Comparison of ENCODE assay signal across 33 cellular contexts in the genomic region with DNA sequence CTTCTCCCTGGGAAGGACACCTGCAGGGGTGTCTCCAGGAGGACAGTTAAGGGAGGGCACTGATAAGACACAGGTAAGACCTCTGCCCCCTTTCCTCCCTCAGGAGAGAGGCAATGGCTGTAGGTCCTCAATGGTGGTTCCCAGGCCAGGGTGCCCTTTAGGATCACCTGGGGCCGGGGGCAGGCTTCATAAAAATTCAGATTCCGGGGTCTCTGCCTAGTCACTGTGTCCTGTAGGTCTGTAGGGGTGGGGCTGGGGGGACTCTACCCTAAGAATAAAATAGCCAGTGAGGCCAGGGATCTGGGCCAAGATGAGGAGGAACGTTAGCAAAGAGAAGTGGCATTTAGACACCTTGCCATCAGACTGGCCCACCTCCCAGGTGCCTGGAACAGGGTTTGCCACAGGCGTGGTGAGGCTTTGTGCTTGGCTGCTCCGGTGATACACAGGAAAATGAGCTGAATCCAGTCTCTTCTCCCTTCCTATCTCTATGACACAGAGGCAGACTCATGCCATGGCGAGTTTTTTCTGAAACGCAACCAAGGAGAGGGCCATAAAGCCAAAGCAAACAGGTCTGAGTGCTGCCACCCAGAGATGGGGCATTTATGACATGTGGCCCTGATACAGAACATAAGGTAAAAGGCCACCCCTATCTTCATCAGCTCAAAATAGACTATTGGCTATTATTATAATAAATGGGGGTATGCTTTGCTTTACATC. TPM values are rescaled to one million over a fixed set of nuclear protein-coding genes. Genes with fewer than 3 reads are reported as not detected.
DNase-seq lines count a peak whose midpoint lies in the region; ATAC-seq and TF ChIP-seq lines count a peak whose summit lies in the region.
"Had no signal": no experiment of that assay in that cellular context is flagged by ENCODE, and none has a peak within 500 bp of the region (broad histone marks: within the 10 kb centered on the region; RNA-seq: fewer than 3 reads in every experiment).

No MANE protein-coding gene starts in this region.

- H3K4me3 Mint-ChIP-seq in neural crest cell, result no peak overlapping the region
- H3K4me3 Mint-ChIP-seq: activated B cell treated with CpG ODN at 0.5 μM for 24 hours; activated naive CD4-positive, alpha-beta T cell treated with anti-CD3 and anti-CD28 coated beads for 36 hours; activated T-cell treated with anti-CD3 and anti-CD28 coated beads, Interleukin-2, amount 50 U/mL, for 72 hours; nephron progenitor cell had no signal

- no peaks in the 10 kb centered on the region for H3K27me3 Mint-ChIP-seq in neural crest cell (ENCODE audit: low read depth)

- CTCF ChIA-PET in Panc1 (lab: Charles Lee), result interaction anchor here (1.0 kb wide), 1 partner anchor 30 kb away, joined by 3 read pairs; no protein-coding TSS in a partner anchor

- no peak overlapping the region for H3K4me3 ChIP-seq in BLaER1 treated with 17β-estradiol and CSF1 and Interleukin-3, amounts not matched to agents 10 nM and 100 nM
- no peak overlapping the region for H3K4me3 ChIP-seq in Panc1 (ENCODE audit: low read depth in 2 of 2, low read length in 2 of 2)
- H3K4me3 ChIP-seq: adrenal gland, ovary, skin epidermis, stomach, tibial artery had no signal

- H3K4me1 Mint-ChIP-seq in neural crest cell, result peaks cover 68% of the 10 kb centered on the region

- peak overlapping the region in 1 of 11 experiments; percentile 13; a peak in 1 of 22 replicates for H3K9ac ChIP-seq in BLaER1 treated with 17β-estradiol and CSF1 and Interleukin-3, amounts not matched to agents 10 nM and 100 nM

- peak overlapping the region in 6 of 11 experiments; percentile 4 to 83 (median 78); a peak in 7 of 22 replicates for H3K4me2 ChIP-seq in BLaER1 treated with 17β-estradiol and CSF1 and Interleukin-3, amounts not matched to agents 10 nM and 100 nM

- in situ Hi-C loops in Panc1 (cut with HindIII; ENCODE audit: low pct_unique_long_range_greater_than_20kb, low sequenced_read_pairs), result no loop called here

- ATAC-seq in Panc1 (no peak), HG02642 (IDR thresholded peaks at IDR 0.05; ENCODE audit: poor library complexity, unreplicated experiment) (no peak)
- ATAC-seq: activated T-cell treated with anti-CD3 and anti-CD28 coated beads, Interleukin-2, amount 50 U/mL, for 72 hours; PC-3 had no signal

- BruUV-seq in Panc1 (replicated peaks; lab: Mats Ljungman, UMichigan), result no TSS peak

- peak overlapping the region; percentile 50 for H3K27ac Mint-ChIP-seq in neural crest cell (ENCODE audit: unreplicated experiment)
- H3K27ac Mint-ChIP-seq: activated B cell treated with CpG ODN at 0.5 μM for 24 hours; activated naive CD4-positive, alpha-beta T cell treated with anti-CD3 and anti-CD28 coated beads for 36 hours; activated T-cell treated with anti-CD3 and anti-CD28 coated beads, Interleukin-2, amount 50 U/mL, for 72 hours; nephron progenitor cell had no signal

- intact Hi-C loops in Panc1 (cut with micrococcal nuclease; ENCODE audit: unreplicated experiment), result no loop called here

- DNase-seq in Panc1 (ENCODE audit: low read depth, low spot score), result no peak
- no peak for DNase-seq in epithelial cell of prostate (ENCODE audit: low read depth, low spot score)
- no peak for DNase-seq in neural crest cell (ENCODE audit: low read depth, low spot score)
- no peak for DNase-seq in SKM-1 treated with dmso at 0.1 percent for 144 hours (lab: John Stamatoyannopoulos, UW; ENCODE audit: unreplicated experiment)
- no peak for DNase-seq in GM10266 (ENCODE audit: extremely low spot score)
- DNase-seq: activated B cell treated with CpG ODN at 0.5 μM for 24 hours; activated CD4-positive, alpha-beta T cell treated with anti-CD3 and anti-CD28 coated beads, Interleukin-2, amount 50 U/mL, for 1 hour; activated naive CD4-positive, alpha-beta T cell treated with anti-CD3 and anti-CD28 coated beads for 36 hours; activated T-cell treated with anti-CD3 and anti-CD28 coated beads, Interleukin-2, amount 50 U/mL, for 72 hours; adrenal gland; brain microvascular endothelial cell; Caco-2; DMS79 treated with DMSO at 0.1 percent for 48 hours; erythroblast; foreskin melanocyte; HCEC 1CT; hypothalamus; Kasumi-1; MV-4-11; NCI-H1436 treated with DMSO at 0.1 percent for 48 hours; NCI-H510A; nephron progenitor cell; NK-92 treated with Interleukin-12 subunit alpha and Interleukin-12 subunit beta, amount 100 ng/mL, for 24 hours; ovary; PC-3; retina; SIG-M5; stomach; T1000; tibial artery had no signal

- no peaks in the 10 kb centered on the region for H3K9me3 Mint-ChIP-seq in neural crest cell
- H3K9me3 Mint-ChIP-seq: activated B cell treated with CpG ODN at 0.5 μM for 24 hours; activated naive CD4-positive, alpha-beta T cell treated with anti-CD3 and anti-CD28 coated beads for 36 hours; activated T-cell treated with anti-CD3 and anti-CD28 coated beads, Interleukin-2, amount 50 U/mL, for 72 hours; nephron progenitor cell had no signal

- no peak for TF ChIP-seq CTCF in Panc1 (IDR thresholded peaks at IDR 0.05)
- TF ChIP-seq CTCF in neural crest cell (conservative IDR thresholded peaks at IDR 0.05), result no peak
- no peak for TF ChIP-seq CTCF in GM10266 (IDR thresholded peaks at IDR 0.05; ENCODE audit: control insufficient read depth, insufficient read depth, low read depth, missing control alignments)

- peaks cover 27 to 39% (median 29%) of the 10 kb centered on the region in 11 experiments for H3K36me3 ChIP-seq in BLaER1 treated with 17β-estradiol and CSF1 and Interleukin-3, amounts not matched to agents 10 nM and 100 nM
- no peaks in the 10 kb centered on the region for H3K36me3 ChIP-seq in Panc1 (ENCODE audit: control insufficient read depth, insufficient read depth, low read length)
- H3K36me3 ChIP-seq: adrenal gland, brain microvascular endothelial cell, ovary had no signal

- peak overlapping the region in 3 of 11 experiments; percentile 10 to 24 (median 21); a peak in 1 of 22 replicates for H3K27ac ChIP-seq in BLaER1 treated with 17β-estradiol and CSF1 and Interleukin-3, amounts not matched to agents 10 nM and 100 nM
- 0 out of 2 replicates have a peak overlapping the region, but pooled peaks have one; percentile 29 for H3K27ac ChIP-seq in Panc1 (ENCODE audit: low read length)
- H3K27ac ChIP-seq in epithelial cell of prostate, result peak overlapping the region; percentile 72
- H3K27ac ChIP-seq: adrenal gland, brain microvascular endothelial cell, ovary, stomach, tibial artery had no signal

- H3K4me1 ChIP-seq in BLaER1 treated with 17β-estradiol and CSF1 and Interleukin-3, amounts not matched to agents 10 nM and 100 nM, result peaks cover 35 to 82% (median 74%) of the 10 kb centered on the region in 10 experiments
- no peaks in the 10 kb centered on the region; the same call in 1 of the 2 replicates for H3K4me1 ChIP-seq in Panc1 (ENCODE audit: control insufficient read depth, insufficient read depth, low read length)
- H3K4me1 ChIP-seq: adrenal gland had no signal

- POLR2A ChIA-PET in Panc1 (lab: Charles Lee), result no interaction called here

- no peaks in the 10 kb centered on the region for H3K27me3 ChIP-seq in BLaER1 treated with 17β-estradiol and CSF1 and Interleukin-3, amounts not matched to agents 10 nM and 100 nM
- no peaks in the 10 kb centered on the region for H3K27me3 ChIP-seq in Panc1 (ENCODE audit: control insufficient read depth, insufficient read depth, low read length)
- H3K27me3 ChIP-seq: adrenal gland, brain microvascular endothelial cell, ovary, stomach, tibial artery had no signal

- H4K20me1 ChIP-seq in BLaER1 treated with 17β-estradiol and CSF1 and Interleukin-3, amounts not matched to agents 10 nM and 100 nM, result peaks cover 40 to 86% (median 57%) of the 10 kb centered on the region in 11 experiments; a peak in 19 of 22 replicates

- no peaks in the 10 kb centered on the region for H3K9me3 ChIP-seq in BLaER1 treated with 17β-estradiol and CSF1 and Interleukin-3, amounts not matched to agents 10 nM and 100 nM (replicated peaks in 1 of 11)
- no peaks in the 10 kb centered on the region for H3K9me3 ChIP-seq in Panc1 (ENCODE audit: control insufficient read depth, insufficient read depth, low read depth, low read length)
- H3K9me3 ChIP-seq: adrenal gland, Caco-2, ovary, stomach, tibial artery had no signal

- peaks cover 7% of the 10 kb centered on the region for H3K36me3 Mint-ChIP-seq in neural crest cell (ENCODE audit: low read depth)

RNA-seq across cellular contexts. Expression of a gene that starts 52.6 kb away (rescaled TPM):
- total RNA-seq in Panc1 (2021; ENCODE audit: unreplicated experiment) (5.7 TPM), neural crest cell (22.8 and 23.2 TPM in 2 replicates)
- 5.5 TPM for polyA plus RNA-seq in Panc1 (2012; ENCODE audit: insufficient read length)
